ENCODE assay signal across 1 cellular context in genomic region chrX:45295587-45295986, GRCh38.
TF ChIP-seq lines count a peak whose summit lies in the region.

No MANE protein-coding gene starts in this region.

TF ChIP-seq in SK-N-SH, 30 proteins besides CTCF, POLR2A, EP300 and RAD21 (continued from another document):
- TF ChIP-seq USF1 (IDR thresholded peaks at IDR 0.05; ENCODE audit: borderline replicate concordance, low read depth) (no peak), MEF2A (IDR thresholded peaks at IDR 0.05; ENCODE audit: borderline replicate concordance, low read depth) (no peak), RFX5 (IDR thresholded peaks at IDR 0.05; ENCODE audit: low read length) (no peak), SMC3 (IDR thresholded peaks at IDR 0.05; ENCODE audit: low read depth, low read length) (no peak), RCOR1 (IDR thresholded peaks at IDR 0.05; ENCODE audit: low read length) (no peak), GABPA (IDR thresholded peaks at IDR 0.05; ENCODE audit: low read depth) (no peak), USF2 (IDR thresholded peaks at IDR 0.05; ENCODE audit: borderline replicate concordance, low read depth, low read length) (no peak), EZH2phosphoT487 (IDR thresholded peaks at IDR 0.05; ENCODE audit: borderline replicate concordance, low read depth) (no peak), YY1 (IDR thresholded peaks at IDR 0.05; ENCODE audit: low read depth) (no peak), FOXJ3 (CRISPR knock-in tag; IDR thresholded peaks at IDR 0.05) (no peak), ELF1 (IDR thresholded peaks at IDR 0.05) (no peak), RXRA (IDR thresholded peaks at IDR 0.05; ENCODE audit: borderline replicate concordance, low read depth) (peak; percentile 93), MXI1 (IDR thresholded peaks at IDR 0.05; ENCODE audit: low read depth, low read length) (no peak), POLR2AphosphoS5 (IDR thresholded peaks at IDR 0.05; ENCODE audit: low read depth, low read length) (no peak), PBX3 (IDR thresholded peaks at IDR 0.05) (peak; percentile 86)
